8 cellular contexts compared by ENCODE assay signal in genomic region chr5:98770911-98771322, GRCh38. TPM values are rescaled to one million over a fixed set of nuclear protein-coding genes. Genes with fewer than 3 reads are reported as not detected.
DNase-seq lines count a peak whose midpoint lies in the region; ATAC-seq and TF ChIP-seq lines count a peak whose summit lies in the region.

No MANE protein-coding gene starts in this region.

- H3K4me3 Mint-ChIP-seq in endodermal cell: peak overlapping the region; percentile 97

- H3K4me3 ChIP-seq in PC-9: peak overlapping the region; percentile 66
- peak overlapping the region; percentile 98 for H3K4me3 ChIP-seq in endodermal cell (ENCODE audit: low read length)
- H3K4me3 ChIP-seq in neuronal stem cell (ENCODE audit: low read length in 2 of 2): peak overlapping the region; percentile 92 to 93

- H2AFZ ChIP-seq in PC-9 (peak overlapping the region; percentile 96), neuronal stem cell (ENCODE audit: low read length) (no peak overlapping the region)

- no peaks in the 10 kb centered on the region for H3K9me3 Mint-ChIP-seq in endodermal cell

- peak overlapping the region; percentile 78 for H3K27ac Mint-ChIP-seq in endodermal cell

- intact Hi-C loops in PC-9 (cut with micrococcal nuclease; ENCODE audit: unreplicated experiment): loop anchor here (2.0 to 10.0 kb wide), 6 partner anchors 26 to 1239 kb away; partner anchors contain the start of gene CHD1

- CTCF ChIA-PET in PC-9 (lab: Charles Lee): interaction anchor here (2.0 kb wide), 1 partner anchor 1540 kb away, joined by 8 read pairs; no protein-coding TSS in a partner anchor

- H3K36me3 Mint-ChIP-seq in endodermal cell (ENCODE audit: low read depth): peaks cover 20% of the 10 kb centered on the region

- no peak overlapping the region for H2AK5ac ChIP-seq in neuronal stem cell (ENCODE audit: low read depth, low read length)

- DNase-seq in NOMO-1 treated with dmso at 0.1 percent for 144 hours (lab: John Stamatoyannopoulos, UW; ENCODE audit: unreplicated experiment) (peak; percentile 14), NOMO-1 treated with DMSO at 0.1 percent for 48 hours (lab: John Stamatoyannopoulos, UW; ENCODE audit: unreplicated experiment) (no peak), PC-9 (peak in 1 of 2 experiments; percentile 4), endodermal cell (no peak), neuronal stem cell (ENCODE audit: low spot score) (peak; percentile 44), UCSD-AML1 (lab: John Stamatoyannopoulos, UW; ENCODE audit: unreplicated experiment) (no peak)
- DNase-seq in stimulated activated naive CD4-positive, alpha-beta T cell treated with Interleukin-2 at 50 U/mL for 16 hours (lab: John Stamatoyannopoulos, UW): no peak

- no peak overlapping the region for H4K91ac ChIP-seq in neuronal stem cell (ENCODE audit: low read depth, low read length, poor library complexity)

- H3K79me2 ChIP-seq in PC-9 (ENCODE audit: low read depth): peaks cover 19% of the 10 kb centered on the region

- BruUV-seq in PC-9 (replicated peaks; lab: Mats Ljungman, UMichigan): no TSS peak

- POLR2A ChIA-PET in PC-9 (lab: Charles Lee; ENCODE audit: unreplicated experiment): interaction anchor here (0.6 kb wide), 1 partner anchor 1449 kb away, joined by 5 read pairs; no protein-coding TSS in a partner anchor

- H3K4me2 ChIP-seq in PC-9: peak overlapping the region; percentile 94
- H3K4me2 ChIP-seq in neuronal stem cell (ENCODE audit: insufficient read depth, low read length, poor library complexity, severe bottlenecking): peak overlapping the region; percentile 95

- no peaks in the 10 kb centered on the region for H3K9me2 ChIP-seq in PC-9 (ENCODE audit: insufficient read depth)

- no peak overlapping the region for H3K14ac ChIP-seq in neuronal stem cell (ENCODE audit: low read length)

- H3K23ac ChIP-seq in neuronal stem cell (ENCODE audit: low read depth, low read length, poor library complexity): no peak overlapping the region

- H2BK5ac ChIP-seq in neuronal stem cell (ENCODE audit: low read length): peak overlapping the region; percentile 45

- H3K79me1 ChIP-seq in neuronal stem cell (ENCODE audit: low read depth, low read length): peaks cover 4% of the 10 kb centered on the region

- no peak for ATAC-seq in HG02759 (IDR thresholded peaks at IDR 0.05; ENCODE audit: unreplicated experiment)

- WGBS in endodermal cell (ENCODE audit: insufficient coverage in 1 of 2, insufficient read length in 1 of 2), 2 experiments: 0 to 5% methylated on average over 6 of the region's 6 CpGs
- no CpG with 5 or more reads among the region's 6 CpGs for WGBS in neuronal stem cell (ENCODE audit: extremely low coverage in 2 of 2, insufficient read length in 2 of 2, insufficient replicate concordance in 1 of 2), 2 donors

- H3K4me1 ChIP-seq in PC-9 (replicated peaks; ENCODE audit: insufficient read depth): peaks cover 23% of the 10 kb centered on the region
- peaks cover 3% of the 10 kb centered on the region for H3K4me1 ChIP-seq in endodermal cell (ENCODE audit: control insufficient read depth, insufficient read depth, low read length)
- peaks cover 4 to 8% of the 10 kb centered on the region in 2 donors for H3K4me1 ChIP-seq in neuronal stem cell (ENCODE audit: control insufficient read depth in 2 of 2, insufficient read depth in 1 of 2, low read depth in 1 of 2, low read length in 2 of 2)

- peak overlapping the region; percentile 84 for H3K9ac ChIP-seq in endodermal cell (ENCODE audit: extremely low read depth, low read length, poor library complexity, severe bottlenecking)
- H3K9ac ChIP-seq in neuronal stem cell (ENCODE audit: low read depth, low read length, poor library complexity): no peak overlapping the region

- peaks cover 17% of the 10 kb centered on the region; the same call in 1 of the 2 replicates for H3F3A ChIP-seq in PC-9 (ENCODE audit: insufficient read depth, low read depth)

- peaks cover 13% of the 10 kb centered on the region for H4K20me1 ChIP-seq in PC-9 (ENCODE audit: insufficient read depth)

- H3K27ac ChIP-seq in PC-9 (peak overlapping the region; percentile 34), endodermal cell (ENCODE audit: low read depth, low read length) (peak overlapping the region; percentile 50), neuronal stem cell (replicated peaks; ENCODE audit: low read length) (no peak overlapping the region)

- no peak overlapping the region for H2BK15ac ChIP-seq in neuronal stem cell (ENCODE audit: low read length)

- H3K4ac ChIP-seq in neuronal stem cell (ENCODE audit: low read length): no peak overlapping the region

- H3K9me3 ChIP-seq in PC-9 (ENCODE audit: insufficient read depth, low read depth): no peaks in the 10 kb centered on the region
- H3K9me3 ChIP-seq in endodermal cell (ENCODE audit: control insufficient read depth, low read length): no peaks in the 10 kb centered on the region
- no peaks in the 10 kb centered on the region for H3K9me3 ChIP-seq in neuronal stem cell (replicated peaks in 1 of 2; ENCODE audit: control insufficient read depth in 2 of 2, insufficient read depth in 1 of 2, low read depth in 1 of 2, low read length in 2 of 2)

- peaks cover 37% of the 10 kb centered on the region for H3K4me1 Mint-ChIP-seq in endodermal cell

- H3K27me3 Mint-ChIP-seq in endodermal cell (ENCODE audit: insufficient read depth): no peaks in the 10 kb centered on the region

- no peak overlapping the region for H4K8ac ChIP-seq in neuronal stem cell (ENCODE audit: low read depth, low read length)

- H2BK12ac ChIP-seq in neuronal stem cell (ENCODE audit: low read length): no peak overlapping the region

- H2BK120ac ChIP-seq in neuronal stem cell (ENCODE audit: low read depth, low read length): no peak overlapping the region

- H3K18ac ChIP-seq in neuronal stem cell (ENCODE audit: low read length): no peak overlapping the region

- no peaks in the 10 kb centered on the region for H3K27me3 ChIP-seq in PC-9 (ENCODE audit: insufficient read depth, low read depth)
- no peaks in the 10 kb centered on the region for H3K27me3 ChIP-seq in endodermal cell (ENCODE audit: control insufficient read depth, insufficient read depth, low read length, poor library complexity, severe bottlenecking)
- no peaks in the 10 kb centered on the region for H3K27me3 ChIP-seq in neuronal stem cell (ENCODE audit: control insufficient read depth in 3 of 3, insufficient read depth in 3 of 3, low read depth in 1 of 3, low read length in 3 of 3)

- no peak for TF ChIP-seq CTCF in PC-9 (conservative IDR thresholded peaks at IDR 0.05)
- no peak for TF ChIP-seq CTCF in endodermal cell (conservative IDR thresholded peaks at IDR 0.05)

- H3K36me3 ChIP-seq in PC-9 (ENCODE audit: low read depth): no peaks in the 10 kb centered on the region
- peaks cover 10% of the 10 kb centered on the region for H3K36me3 ChIP-seq in endodermal cell (ENCODE audit: control insufficient read depth, insufficient read depth, low read length)
- H3K36me3 ChIP-seq in neuronal stem cell (replicated peaks in 1 of 2; ENCODE audit: control insufficient read depth in 2 of 2, insufficient read depth in 2 of 2, low read length in 2 of 2): peaks cover 0 to 48% of the 10 kb centered on the region in 2 donors

RNA-seq across cellular contexts. Expression of gene RGMB, which starts 2.5 kb away (rescaled TPM):
- 14.2 and 14.6 TPM in 2 replicates for total RNA-seq in PC-9 (2021)
- total RNA-seq in endodermal cell: 10 to 100 TPM; 60.2 to 71.6 TPM
- polyA plus RNA-seq in endodermal cell (2013, experiment 1 of 2): 105 TPM
- 81.8 TPM for polyA plus RNA-seq in endodermal cell (2013, experiment 2 of 2)
- polyA plus RNA-seq in neuronal stem cell (2013, experiment 1 of 2): 23.7 TPM
- 23.3 TPM for polyA plus RNA-seq in neuronal stem cell (2013, experiment 2 of 2)

Comparison
In these comparisons a context has a peak if more than half of its experiments do, and no peak if none do; other contexts are left out.
1. DNase-seq: peak in NOMO-1 treated with dmso at 0.1 percent for 144 hours (single experiment) and neuronal stem cell (single experiment); none in NOMO-1 treated with DMSO at 0.1 percent for 48 hours (single experiment), endodermal cell (single experiment), UCSD-AML1 (single experiment) and stimulated activated naive CD4-positive, alpha-beta T cell treated with Interleukin-2 at 50 U/mL for 16 hours (single experiment).
2. Peak in every context shown above with its lines, with median percentiles within 50 percentile points of each other: H3K4me3 ChIP-seq.